In the genomic region with DNA sequence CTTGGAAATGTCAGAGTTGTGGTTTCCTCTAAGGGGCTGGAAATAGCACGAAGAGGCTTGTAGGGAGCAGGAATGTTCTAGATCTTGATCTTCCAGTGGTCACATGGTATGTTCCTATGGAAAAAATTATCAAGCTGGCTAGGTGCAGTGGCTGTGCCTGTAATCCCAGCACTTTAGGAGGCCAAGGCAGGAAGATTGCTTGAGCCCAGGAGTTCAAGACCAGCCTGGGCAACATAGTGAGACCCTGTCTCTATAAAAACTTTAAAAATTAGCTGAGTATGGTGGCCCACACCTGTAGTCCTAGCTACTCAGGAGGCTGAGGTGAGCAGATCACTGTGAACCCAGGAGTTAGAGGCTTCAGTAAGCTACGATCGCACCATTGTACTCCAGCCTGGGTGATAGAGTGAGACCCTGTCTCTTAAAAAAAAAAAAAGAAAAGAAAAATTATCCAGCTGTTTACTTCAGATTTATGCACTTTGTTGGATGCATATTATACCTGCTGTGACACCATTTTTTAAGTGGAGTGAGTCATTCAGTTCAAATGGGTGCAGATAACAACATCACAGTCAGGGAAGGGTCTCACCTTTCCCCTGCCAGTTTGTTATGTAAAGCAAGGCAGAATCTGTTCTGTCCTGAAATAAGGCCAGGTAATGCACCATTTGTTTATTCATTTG, we compare ENCODE assay signal across 2 cellular contexts.
TF ChIP-seq lines count a peak whose summit lies in the region.

No MANE protein-coding gene starts in this region.

TF ChIP-seq in HEK293, 187 proteins besides CTCF, POLR2A, EP300 and RAD21 (continued from another document):
- TF ChIP-seq ZSCAN18 (tag by site-specific recombination; IDR thresholded peaks at IDR 0.05), result no peak
- TF ChIP-seq ZNF747 (tag by site-specific recombination; IDR thresholded peaks at IDR 0.05), result no peak
- TF ChIP-seq ZIC2 (tag by site-specific recombination; IDR thresholded peaks at IDR 0.05), result peak; percentile 21; the same call in 1 of the 2 replicates
- no peak for TF ChIP-seq ZNF621 (tag by site-specific recombination; IDR thresholded peaks at IDR 0.05)
- no peak for TF ChIP-seq PRDM2 (tag by site-specific recombination; IDR thresholded peaks at IDR 0.05; ENCODE audit: borderline replicate concordance)
- TF ChIP-seq ZNF2 (tag by site-specific recombination; IDR thresholded peaks at IDR 0.05), result 0 out of 2 replicates have a peak, but pooled peaks have one; percentile 1
- TF ChIP-seq ZNF350 (tag by site-specific recombination; IDR thresholded peaks at IDR 0.05), result no peak

TF ChIP-seq in K562, 482 proteins besides CTCF, POLR2A, EP300 and RAD21 (continued from another document):
- TF ChIP-seq JUND (IDR thresholded peaks at IDR 0.05; ENCODE audit: borderline replicate concordance, low read depth, low read length) (peak; percentile 45; the same call in 1 of the 2 replicates), JUND (tag; IDR thresholded peaks at IDR 0.05; ENCODE audit: borderline replicate concordance, low read depth, low read length) (0 out of 3 replicates have a peak, but pooled peaks have one; percentile 22), RCOR1 (IDR thresholded peaks at IDR 0.05; ENCODE audit: borderline replicate concordance in 1 of 2, low read depth in 2 of 2, low read length in 2 of 2) (no peak), KLF16 (IDR thresholded peaks at IDR 0.05) (no peak), SMARCE1 (IDR thresholded peaks at IDR 0.05) (0 out of 2 replicates have a peak, but pooled peaks have one; percentile 20), TAF1 (IDR thresholded peaks at IDR 0.05; ENCODE audit: control insufficient read depth, extremely low read depth, insufficient read depth, low read length, severe bottlenecking) (no peak), ZNF75A (CRISPR knock-in tag; IDR thresholded peaks at IDR 0.05) (no peak), FOSL1 (tag; conservative IDR thresholded peaks at IDR 0.05) (peak; percentile 26; the same call in 1 of the 2 replicates), ZNF41 (CRISPR knock-in tag; conservative IDR thresholded peaks at IDR 0.05) (no peak)
- TF ChIP-seq, protein P1, sequence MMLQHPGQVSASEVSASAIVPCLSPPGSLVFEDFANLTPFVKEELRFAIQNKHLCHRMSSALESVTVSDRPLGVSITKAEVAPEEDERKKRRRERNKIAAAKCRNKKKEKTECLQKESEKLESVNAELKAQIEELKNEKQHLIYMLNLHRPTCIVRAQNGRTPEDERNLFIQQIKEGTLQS (IDR thresholded peaks at IDR 0.05), result peak; percentile 30; the same call in 1 of the 2 replicates
- TF ChIP-seq, protein P1 (CRISPR knock-in tag; conservative IDR thresholded peaks at IDR 0.05), result no peak
